Comparison of ENCODE assay signal across 17 cellular contexts in the genomic region with DNA sequence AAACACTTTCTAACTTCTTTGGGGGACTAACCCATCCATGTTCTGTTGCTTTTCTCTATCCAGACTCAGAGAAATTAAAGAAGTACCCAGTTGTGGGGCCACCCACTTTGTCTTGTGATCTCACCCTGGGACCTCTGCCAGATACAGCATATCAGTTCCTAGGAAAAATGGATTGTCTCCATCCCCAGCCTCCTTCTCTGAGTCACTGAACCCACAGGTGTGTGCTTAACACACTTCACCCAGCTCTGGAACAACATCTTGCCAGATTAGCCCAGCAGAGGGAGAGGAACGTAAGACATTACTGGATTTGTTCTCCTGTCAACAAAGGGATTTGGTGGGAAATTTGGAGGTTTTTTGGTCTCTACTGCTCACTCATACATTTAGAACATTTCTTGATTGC. TPM values are rescaled to one million over a fixed set of nuclear protein-coding genes. Genes with fewer than 3 reads are reported as not detected.
DNase-seq lines count a peak whose midpoint lies in the region; ATAC-seq and TF ChIP-seq lines count a peak whose summit lies in the region.
"Had no signal": no experiment of that assay in that cellular context is flagged by ENCODE, and none has a peak within 500 bp of the region (broad histone marks: within the 10 kb centered on the region; RNA-seq: fewer than 3 reads in every experiment).

No MANE protein-coding gene starts in this region.

- ATAC-seq in omental fat pad (ENCODE audit: low FRiP score) (peak; percentile 48), GM21515 (IDR thresholded peaks at IDR 0.05; ENCODE audit: unreplicated experiment) (no peak)
- ATAC-seq: natural killer cell treated with Interleukin-12 subunit alpha and Interleukin-12 subunit beta and Interleukin-15 and Interleukin-18, amount 100 ng/mL, for 72 hours had no signal

- in situ Hi-C loops in GM13976 (cut with MboI; ENCODE audit: low sequenced_read_pairs, unreplicated experiment): loop anchor here (10.0 kb wide), 1 partner anchor 56 kb away; no protein-coding TSS in a partner anchor

- POLR2A ChIA-PET in RWPE1 (lab: Yijun Ruan, JAX; ENCODE audit: low non-redundant PET): no interaction called here

- TF ChIP-seq CTCF in GM13976 (IDR thresholded peaks at IDR 0.05; ENCODE audit: borderline replicate concordance, control extremely low read depth, extremely low read depth, insufficient read depth, missing control alignments) (peak; percentile 9), RWPE1 (conservative IDR thresholded peaks at IDR 0.05; ENCODE audit: low read depth) (no peak), epithelial cell of esophagus (IDR thresholded peaks at IDR 0.05; ENCODE audit: insufficient read depth, low read depth, low read length, missing control alignments) (peak; percentile 61), omental fat pad (IDR thresholded peaks at IDR 0.05) (no peak)

- DNase-seq in GM13976 (ENCODE audit: low spot score): no peak
- peak; percentile 76 for DNase-seq in RWPE1 (ENCODE audit: low spot score)
- DNase-seq in epithelial cell of esophagus (ENCODE audit: low read depth): peak; percentile 91
- DNase-seq in omental fat pad (ENCODE audit: low spot score): no peak
- no peak for DNase-seq in HuH-7.5 (ENCODE audit: low spot score)
- DNase-seq in ecto neural progenitor cell (ENCODE audit: low spot score): no peak
- DNase-seq: activated CD8-positive, alpha-beta memory T cell treated with anti-CD3 and anti-CD28 coated beads for 24 hours; activated effector memory CD4-positive, alpha-beta T cell treated with anti-CD3 and anti-CD28 coated beads, Interleukin-2, amount 50 U/mL, for 16 hours; effector CD4-positive, alpha-beta T cell; NCI-H1694 treated with DMSO at 0.1 percent for 48 hours; NCI-H774; T-helper 1 cell had no signal

- CTCF ChIA-PET in RWPE1 (lab: Yijun Ruan, JAX): no interaction called here

- no peak overlapping the region for H3K27ac ChIP-seq in RWPE1

- no peak overlapping the region for H3K4me3 ChIP-seq in epithelial cell of esophagus (ENCODE audit: low read length)

RNA-seq across cellular contexts. Expression of a gene that starts 19.2 kb away (rescaled TPM):
- not detected for total RNA-seq in omental fat pad
- total RNA-seq: fibroblast of villous mesenchyme; lung microvascular endothelial cell; natural killer cell treated with Interleukin-12 subunit alpha and Interleukin-12 subunit beta and Interleukin-15 and Interleukin-18, amount 100 ng/mL, for 72 hours; pulmonary artery endothelial cell had no signal

Comparison
In these comparisons a context has a peak if more than half of its experiments do, and no peak if none do; other contexts are left out.
1. DNase-seq: peak in RWPE1 (single experiment) and epithelial cell of esophagus (single experiment); none in GM13976 (single experiment), omental fat pad (single experiment), HuH-7.5 (single experiment) and ecto neural progenitor cell (single experiment).
2. CTCF ChIP-seq: peak in GM13976 (single experiment) and epithelial cell of esophagus (single experiment); none in RWPE1 (single experiment) and omental fat pad (0 of 3).